Comparison of ENCODE assay signal across 10 cellular contexts in genomic region chr18:12278765-12279682, GRCh38. TPM values are rescaled to one million over a fixed set of nuclear protein-coding genes. Genes with fewer than 3 reads are reported as not detected.
A peak's percentile ranks its signal among the peaks of the same experiment; 100 is the strongest.
DNase-seq lines count a peak whose midpoint lies in the region; ATAC-seq and TF ChIP-seq lines count a peak whose summit lies in the region.
"Had no signal": no experiment of that assay in that cellular context is flagged by ENCODE, and none has a peak within 500 bp of the region (broad histone marks: within the 10 kb centered on the region; RNA-seq: fewer than 3 reads in every experiment).

No MANE protein-coding gene starts in this region.

- no peak for ATAC-seq in GM18511 (IDR thresholded peaks at IDR 0.05; ENCODE audit: unreplicated experiment)

- peaks cover 43% of the 10 kb centered on the region for H3K4me1 ChIP-seq in ACC112 (ENCODE audit: control insufficient read depth, insufficient read depth, low read length, unreplicated experiment)
- H3K4me1 ChIP-seq in BE2C = no peaks in the 10 kb centered on the region

- no peaks in the 10 kb centered on the region for H3K36me3 ChIP-seq in ACC112 (ENCODE audit: insufficient read depth, low read length)
- no peaks in the 10 kb centered on the region for H3K36me3 ChIP-seq in BE2C

- TF ChIP-seq CTCF in fibroblast of pulmonary artery (IDR thresholded peaks at IDR 0.05; ENCODE audit: low read length, missing control alignments) = peak; percentile 13
- no peak for TF ChIP-seq CTCF in BE2C (IDR thresholded peaks at IDR 0.05; ENCODE audit: low read depth, low read length)

- H3K27ac ChIP-seq in ACC112 (ENCODE audit: low read depth, low read length) = peak overlapping the region; percentile 89
- H3K27ac ChIP-seq: KMS-11 had no signal

- no peaks in the 10 kb centered on the region for H3K27me3 ChIP-seq in ACC112 (ENCODE audit: insufficient read depth, low read length)
- H3K27me3 ChIP-seq in BE2C = no peaks in the 10 kb centered on the region

- H2AFZ ChIP-seq in ACC112 (ENCODE audit: low read length, unreplicated experiment) = peak overlapping the region; percentile 87

- no peaks in the 10 kb centered on the region for H3K9me3 ChIP-seq in BE2C

- H3K4me3 ChIP-seq in ACC112 (ENCODE audit: low read depth, low read length) (peak overlapping the region; percentile 69), fibroblast of pulmonary artery (replicated peaks; ENCODE audit: low read depth, low read length) (peak overlapping the region; percentile 54), BE2C (ENCODE audit: low read depth, low read length) (no peak overlapping the region)

- H3K79me2 ChIP-seq in ACC112 (ENCODE audit: control insufficient read depth, insufficient read depth, low read length, unreplicated experiment) = peaks cover 8% of the 10 kb centered on the region

- peak; percentile 58 for DNase-seq in SK-N-DZ (ENCODE audit: low spot score)
- peak; percentile 99 for DNase-seq in fibroblast of pulmonary artery (ENCODE audit: low read depth)
- peak; percentile 99 for DNase-seq in myocyte (ENCODE audit: low read depth)
- no peak for DNase-seq in NCI-H1417 treated with DMSO at 0.1 percent for 48 hours (lab: John Stamatoyannopoulos, UW)
- no peak for DNase-seq in DMS79 (lab: John Stamatoyannopoulos, UW)
- DNase-seq in BE2C = no peak
- DNase-seq: AML-193 had no signal

RNA-seq across cellular contexts. Expression of gene CIDEA, which starts 24.9 kb away (rescaled TPM):
- polyA plus RNA-seq in SK-N-DZ (2014; cell fraction: cytosol; rRNA removed) = not detected in 2 replicates
- polyA plus RNA-seq in SK-N-DZ (2014; cell fraction: nucleus; rRNA removed) = not detected in 2 replicates
- not detected in 2 replicates for total RNA-seq in myocyte
- not detected for polyA plus RNA-seq in myocyte (2012)
- polyA plus RNA-seq in BE2C (2012; ENCODE audit: insufficient read depth, insufficient read length, low read depth) = not detected

RNA-seq across cellular contexts. Expression of gene TUBB6, which starts 29.0 kb away (rescaled TPM):
- 67.3 and 69.0 TPM in 2 replicates for polyA plus RNA-seq in SK-N-DZ (2014; cell fraction: cytosol; rRNA removed)
- polyA plus RNA-seq in SK-N-DZ (2014; cell fraction: nucleus; rRNA removed) = 29.0 and 31.2 TPM in 2 replicates
- total RNA-seq in myocyte = 1,598 and 1,800 TPM in 2 replicates
- 1,133 TPM for polyA plus RNA-seq in myocyte (2012)
- 84.6 TPM for polyA plus RNA-seq in BE2C (2012; ENCODE audit: insufficient read depth, insufficient read length, low read depth)

Comparison
In these comparisons a context has a peak if more than half of its experiments do, and no peak if none do; other contexts are left out.
1. DNase-seq: peak in SK-N-DZ (single experiment), fibroblast of pulmonary artery (single experiment) and myocyte (single experiment); none in NCI-H1417 treated with DMSO at 0.1 percent for 48 hours (single experiment), DMS79 (single experiment) and BE2C (single experiment).